ENCODE assay signal across 2 cellular contexts in the genomic region with DNA sequence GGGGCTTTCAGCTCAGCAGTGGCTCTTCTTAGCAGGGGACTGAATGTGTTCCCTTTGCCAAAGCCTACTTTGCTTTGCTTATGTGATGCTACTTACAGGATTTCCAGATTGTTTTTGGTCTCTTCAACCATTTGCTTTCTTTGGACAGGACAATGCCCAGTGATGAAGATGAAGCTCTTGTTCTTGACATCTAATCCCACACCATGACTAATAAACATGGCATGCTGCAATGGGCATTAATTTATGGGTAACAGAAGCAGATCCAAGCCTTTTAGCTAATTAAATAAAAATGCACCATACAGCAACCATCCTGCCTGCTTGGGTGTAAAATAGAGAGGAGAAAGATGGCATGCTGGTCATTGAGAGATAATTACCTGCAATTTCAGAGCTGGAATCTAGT.
TF ChIP-seq lines count a peak whose summit lies in the region.

No MANE protein-coding gene starts in this region.

TF ChIP-seq in HCT116, 20 proteins besides CTCF, POLR2A, EP300 and RAD21:
- TF ChIP-seq, protein P1, sequence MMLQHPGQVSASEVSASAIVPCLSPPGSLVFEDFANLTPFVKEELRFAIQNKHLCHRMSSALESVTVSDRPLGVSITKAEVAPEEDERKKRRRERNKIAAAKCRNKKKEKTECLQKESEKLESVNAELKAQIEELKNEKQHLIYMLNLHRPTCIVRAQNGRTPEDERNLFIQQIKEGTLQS (IDR thresholded peaks at IDR 0.05) = no peak
- no peak for TF ChIP-seq FOSL1 (IDR thresholded peaks at IDR 0.05; ENCODE audit: low read depth)

TF ChIP-seq in GM23338, 12 proteins besides CTCF, POLR2A, EP300 and RAD21:
- TF ChIP-seq ZNF331 (CRISPR knock-in tag; IDR thresholded peaks at IDR 0.05; ENCODE audit: low read depth) = no peak
- TF ChIP-seq JUNB (IDR thresholded peaks at IDR 0.05; ENCODE audit: unreplicated experiment) = no peak
- TF ChIP-seq POLR2AphosphoS5 (IDR thresholded peaks at IDR 0.05; ENCODE audit: low read depth) = no peak
- TF ChIP-seq EZH2phosphoT487 (IDR thresholded peaks at IDR 0.05; ENCODE audit: unreplicated experiment) = no peak
- no peak for TF ChIP-seq NANOG (IDR thresholded peaks at IDR 0.05; ENCODE audit: borderline replicate concordance)
- TF ChIP-seq EZH2 (IDR thresholded peaks at IDR 0.05; ENCODE audit: low read depth, unreplicated experiment) = no peak
- TF ChIP-seq, protein P2, sequence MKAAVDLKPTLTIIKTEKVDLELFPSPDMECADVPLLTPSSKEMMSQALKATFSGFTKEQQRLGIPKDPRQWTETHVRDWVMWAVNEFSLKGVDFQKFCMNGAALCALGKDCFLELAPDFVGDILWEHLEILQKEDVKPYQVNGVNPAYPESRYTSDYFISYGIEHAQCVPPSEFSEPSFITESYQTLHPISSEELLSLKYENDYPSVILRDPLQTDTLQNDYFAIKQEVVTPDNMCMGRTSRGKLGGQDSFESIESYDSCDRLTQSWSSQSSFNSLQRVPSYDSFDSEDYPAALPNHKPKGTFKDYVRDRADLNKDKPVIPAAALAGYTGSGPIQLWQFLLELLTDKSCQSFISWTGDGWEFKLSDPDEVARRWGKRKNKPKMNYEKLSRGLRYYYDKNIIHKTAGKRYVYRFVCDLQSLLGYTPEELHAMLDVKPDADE (IDR thresholded peaks at IDR 0.05) = no peak
- TF ChIP-seq STAT1 (IDR thresholded peaks at IDR 0.05; ENCODE audit: unreplicated experiment) = no peak
- TF ChIP-seq, protein P3, sequence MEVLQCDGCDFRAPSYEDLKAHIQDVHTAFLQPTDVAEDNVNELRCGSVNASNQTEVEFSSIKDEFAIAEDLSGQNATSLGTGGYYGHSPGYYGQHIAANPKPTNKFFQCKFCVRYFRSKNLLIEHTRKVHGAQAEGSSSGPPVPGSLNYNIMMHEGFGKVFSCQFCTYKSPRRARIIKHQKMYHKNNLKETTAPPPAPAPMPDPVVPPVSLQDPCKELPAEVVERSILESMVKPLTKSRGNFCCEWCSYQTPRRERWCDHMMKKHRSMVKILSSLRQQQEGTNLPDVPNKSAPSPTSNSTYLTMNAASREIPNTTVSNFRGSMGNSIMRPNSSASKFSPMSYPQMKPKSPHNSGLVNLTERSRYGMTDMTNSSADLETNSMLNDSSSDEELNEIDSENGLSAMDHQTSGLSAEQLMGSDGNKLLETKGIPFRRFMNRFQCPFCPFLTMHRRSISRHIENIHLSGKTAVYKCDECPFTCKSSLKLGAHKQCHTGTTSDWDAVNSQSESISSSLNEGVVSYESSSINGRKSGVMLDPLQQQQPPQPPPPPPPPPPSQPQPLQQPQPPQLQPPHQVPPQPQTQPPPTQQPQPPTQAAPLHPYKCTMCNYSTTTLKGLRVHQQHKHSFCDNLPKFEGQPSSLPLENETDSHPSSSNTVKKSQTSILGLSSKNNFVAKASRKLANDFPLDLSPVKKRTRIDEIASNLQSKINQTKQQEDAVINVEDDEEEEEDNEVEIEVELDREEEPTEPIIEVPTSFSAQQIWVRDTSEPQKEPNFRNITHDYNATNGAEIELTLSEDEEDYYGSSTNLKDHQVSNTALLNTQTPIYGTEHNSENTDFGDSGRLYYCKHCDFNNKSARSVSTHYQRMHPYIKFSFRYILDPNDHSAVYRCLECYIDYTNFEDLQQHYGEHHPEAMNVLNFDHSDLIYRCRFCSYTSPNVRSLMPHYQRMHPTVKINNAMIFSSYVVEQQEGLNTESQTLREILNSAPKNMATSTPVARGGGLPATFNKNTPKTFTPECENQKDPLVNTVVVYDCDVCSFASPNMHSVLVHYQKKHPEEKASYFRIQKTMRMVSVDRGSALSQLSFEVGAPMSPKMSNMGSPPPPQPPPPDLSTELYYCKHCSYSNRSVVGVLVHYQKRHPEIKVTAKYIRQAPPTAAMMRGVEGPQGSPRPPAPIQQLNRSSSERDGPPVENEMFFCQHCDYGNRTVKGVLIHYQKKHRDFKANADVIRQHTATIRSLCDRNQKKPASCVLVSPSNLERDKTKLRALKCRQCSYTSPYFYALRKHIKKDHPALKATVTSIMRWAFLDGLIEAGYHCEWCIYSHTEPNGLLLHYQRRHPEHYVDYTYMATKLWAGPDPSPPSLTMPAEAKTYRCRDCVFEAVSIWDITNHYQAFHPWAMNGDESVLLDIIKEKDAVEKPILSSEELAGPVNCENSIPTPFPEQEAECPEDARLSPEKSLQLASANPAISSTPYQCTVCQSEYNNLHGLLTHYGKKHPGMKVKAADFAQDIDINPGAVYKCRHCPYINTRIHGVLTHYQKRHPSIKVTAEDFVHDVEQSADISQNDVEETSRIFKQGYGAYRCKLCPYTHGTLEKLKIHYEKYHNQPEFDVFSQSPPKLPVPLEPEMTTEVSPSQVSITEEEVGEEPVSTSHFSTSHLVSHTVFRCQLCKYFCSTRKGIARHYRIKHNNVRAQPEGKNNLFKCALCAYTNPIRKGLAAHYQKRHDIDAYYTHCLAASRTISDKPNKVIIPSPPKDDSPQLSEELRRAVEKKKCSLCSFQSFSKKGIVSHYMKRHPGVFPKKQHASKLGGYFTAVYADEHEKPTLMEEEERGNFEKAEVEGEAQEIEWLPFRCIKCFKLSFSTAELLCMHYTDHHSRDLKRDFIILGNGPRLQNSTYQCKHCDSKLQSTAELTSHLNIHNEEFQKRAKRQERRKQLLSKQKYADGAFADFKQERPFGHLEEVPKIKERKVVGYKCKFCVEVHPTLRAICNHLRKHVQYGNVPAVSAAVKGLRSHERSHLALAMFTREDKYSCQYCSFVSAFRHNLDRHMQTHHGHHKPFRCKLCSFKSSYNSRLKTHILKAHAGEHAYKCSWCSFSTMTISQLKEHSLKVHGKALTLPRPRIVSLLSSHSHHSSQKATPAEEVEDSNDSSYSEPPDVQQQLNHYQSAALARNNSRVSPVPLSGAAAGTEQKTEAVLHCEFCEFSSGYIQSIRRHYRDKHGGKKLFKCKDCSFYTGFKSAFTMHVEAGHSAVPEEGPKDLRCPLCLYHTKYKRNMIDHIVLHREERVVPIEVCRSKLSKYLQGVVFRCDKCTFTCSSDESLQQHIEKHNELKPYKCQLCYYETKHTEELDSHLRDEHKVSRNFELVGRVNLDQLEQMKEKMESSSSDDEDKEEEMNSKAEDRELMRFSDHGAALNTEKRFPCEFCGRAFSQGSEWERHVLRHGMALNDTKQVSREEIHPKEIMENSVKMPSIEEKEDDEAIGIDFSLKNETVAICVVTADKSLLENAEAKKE (CRISPR knock-in tag; IDR thresholded peaks at IDR 0.05) = no peak
- TF ChIP-seq CREB1 (CRISPR knock-in tag; IDR thresholded peaks at IDR 0.05; ENCODE audit: low read depth) = no peak
- TF ChIP-seq, protein P4, sequence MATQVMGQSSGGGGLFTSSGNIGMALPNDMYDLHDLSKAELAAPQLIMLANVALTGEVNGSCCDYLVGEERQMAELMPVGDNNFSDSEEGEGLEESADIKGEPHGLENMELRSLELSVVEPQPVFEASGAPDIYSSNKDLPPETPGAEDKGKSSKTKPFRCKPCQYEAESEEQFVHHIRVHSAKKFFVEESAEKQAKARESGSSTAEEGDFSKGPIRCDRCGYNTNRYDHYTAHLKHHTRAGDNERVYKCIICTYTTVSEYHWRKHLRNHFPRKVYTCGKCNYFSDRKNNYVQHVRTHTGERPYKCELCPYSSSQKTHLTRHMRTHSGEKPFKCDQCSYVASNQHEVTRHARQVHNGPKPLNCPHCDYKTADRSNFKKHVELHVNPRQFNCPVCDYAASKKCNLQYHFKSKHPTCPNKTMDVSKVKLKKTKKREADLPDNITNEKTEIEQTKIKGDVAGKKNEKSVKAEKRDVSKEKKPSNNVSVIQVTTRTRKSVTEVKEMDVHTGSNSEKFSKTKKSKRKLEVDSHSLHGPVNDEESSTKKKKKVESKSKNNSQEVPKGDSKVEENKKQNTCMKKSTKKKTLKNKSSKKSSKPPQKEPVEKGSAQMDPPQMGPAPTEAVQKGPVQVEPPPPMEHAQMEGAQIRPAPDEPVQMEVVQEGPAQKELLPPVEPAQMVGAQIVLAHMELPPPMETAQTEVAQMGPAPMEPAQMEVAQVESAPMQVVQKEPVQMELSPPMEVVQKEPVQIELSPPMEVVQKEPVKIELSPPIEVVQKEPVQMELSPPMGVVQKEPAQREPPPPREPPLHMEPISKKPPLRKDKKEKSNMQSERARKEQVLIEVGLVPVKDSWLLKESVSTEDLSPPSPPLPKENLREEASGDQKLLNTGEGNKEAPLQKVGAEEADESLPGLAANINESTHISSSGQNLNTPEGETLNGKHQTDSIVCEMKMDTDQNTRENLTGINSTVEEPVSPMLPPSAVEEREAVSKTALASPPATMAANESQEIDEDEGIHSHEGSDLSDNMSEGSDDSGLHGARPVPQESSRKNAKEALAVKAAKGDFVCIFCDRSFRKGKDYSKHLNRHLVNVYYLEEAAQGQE (IDR thresholded peaks at IDR 0.05; ENCODE audit: unreplicated experiment) = no peak
- no peak for TF ChIP-seq ZNF114 (CRISPR knock-in tag; IDR thresholded peaks at IDR 0.05)
